23 cellular contexts compared by ENCODE assay signal in genomic region chrX:120408168-120408567, GRCh38. TPM values are rescaled to one million over a fixed set of nuclear protein-coding genes. Genes with fewer than 3 reads are reported as not detected.
"Had no signal": no experiment of that assay in that cellular context is flagged by ENCODE, and none has a peak within 500 bp of the region (broad histone marks: within the 10 kb centered on the region; RNA-seq: fewer than 3 reads in every experiment).

No MANE protein-coding gene starts in this region.

- H3K27me3 ChIP-seq: SJSA1 had no signal

- H3K4me1 ChIP-seq: SJSA1 had no signal

- H3K4me3 Mint-ChIP-seq: IgD-negative memory B cell had no signal

- H3K36me3 Mint-ChIP-seq: IgD-negative memory B cell had no signal

- H3K27ac ChIP-seq: HL-60, KMS-11, SJSA1 had no signal

- H3K4me3 ChIP-seq: K562, SJSA1 had no signal

- ATAC-seq: K562 had no signal

- H3K36me3 ChIP-seq: SJSA1 had no signal

- H3K4me2 ChIP-seq: KMS-11, SK-N-SH had no signal

- H3K9me2 ChIP-seq: SK-N-SH had no signal

- H3K27ac Mint-ChIP-seq: IgD-negative memory B cell had no signal

- DNase-seq: Kasumi-1, MM.1S, NCI-H1092 treated with DMSO at 0.1 percent for 48 hours, NCI-H1436, NCI-H187, NCI-H2029, NCI-H2081 treated with DMSO at 0.1 percent for 48 hours, NCI-H2171, NCI-H345, NCI-H446 treated with DMSO at 0.1 percent for 48 hours, NCI-H510A treated with DMSO at 0.1 percent for 48 hours, NCI-H526, Right ventricle myocardium superior, RPMI8226, SIG-M5, SK-N-SH, T-helper 1 cell had no signal

RNA-seq across cellular contexts. Expression of gene ATP1B4, which starts 46.3 kb away (rescaled TPM):
- total RNA-seq: M059J, Right ventricle myocardium superior, SJSA1 had no signal
- polyA plus RNA-seq: IgD-negative memory B cell, K562, SK-N-SH had no signal
